In genomic region chr3:46931631-46932441, GRCh38 we compare ENCODE assay signal across 8 cellular contexts. TPM values are rescaled to one million over a fixed set of nuclear protein-coding genes. Genes with fewer than 3 reads are reported as not detected.
DNase-seq lines count a peak whose midpoint lies in the region; ATAC-seq, FAIRE-seq and TF ChIP-seq lines count a peak whose summit lies in the region.

No MANE protein-coding gene starts in this region.

- peaks cover 20% of the 10 kb centered on the region for H3K36me3 Mint-ChIP-seq in astrocyte (ENCODE audit: low read depth, unreplicated experiment)

- H3K4me1 ChIP-seq in astrocyte (ENCODE audit: insufficient read depth, low read length) (peaks cover 49% of the 10 kb centered on the region), testis (peaks cover 52% of the 10 kb centered on the region)

- TF ChIP-seq CTCF in C4-2B (conservative IDR thresholded peaks at IDR 0.05) (no peak), astrocyte (IDR thresholded peaks at IDR 0.05; ENCODE audit: insufficient read depth, low read depth, low read length) (no peak), testis (IDR thresholded peaks at IDR 0.05) (no peak)

- TF ChIP-seq POLR2A in testis (IDR thresholded peaks at IDR 0.05), result no peak

- no peaks in the 10 kb centered on the region for H3K9me3 ChIP-seq in astrocyte (ENCODE audit: insufficient read depth, low read depth, low read length)
- H3K9me3 ChIP-seq in testis, result no peaks in the 10 kb centered on the region

- H2AFZ ChIP-seq in astrocyte (ENCODE audit: low read depth, low read length), result no peak overlapping the region

- no peaks in the 10 kb centered on the region for H3K27me3 ChIP-seq in astrocyte (ENCODE audit: insufficient read depth, low read length)
- H3K27me3 ChIP-seq in testis, result no peaks in the 10 kb centered on the region

- intact Hi-C loops in left colon (cut with DNase I, micrococcal nuclease), result no loop called here
- intact Hi-C loops in testis (cut with DNase I; ENCODE audit: low total_unique reads), result no loop called here

- peaks cover 39% of the 10 kb centered on the region for H3K4me1 Mint-ChIP-seq in astrocyte (ENCODE audit: low read depth, unreplicated experiment)

- ATAC-seq in left colon (peak; percentile 26), HG02970 (IDR thresholded peaks at IDR 0.05; ENCODE audit: low FRiP score, unreplicated experiment) (no peak), GM21723 (IDR thresholded peaks at IDR 0.05; ENCODE audit: unreplicated experiment) (no peak), GM19023 (IDR thresholded peaks at IDR 0.05; ENCODE audit: unreplicated experiment) (no peak)

- H3K4me2 ChIP-seq in astrocyte (ENCODE audit: low read length), result peak overlapping the region; percentile 40

- no peak for FAIRE-seq in astrocyte (lab: Jason Lieb, UNC)

- WGBS in testis, 2 donors, result 39 to 53% methylated on average over 6 of the region's 6 CpGs

- peaks cover 88% of the 10 kb centered on the region for H3K79me2 ChIP-seq in astrocyte (ENCODE audit: insufficient read depth, low read length)

- H3K27ac ChIP-seq in C4-2B (peak overlapping the region; percentile 64), astrocyte (ENCODE audit: low read depth, low read length) (no peak overlapping the region), testis (peak overlapping the region; percentile 32 to 38)

- H3K4me3 ChIP-seq in astrocyte (ENCODE audit: insufficient read depth, low read depth, low read length) (no peak overlapping the region), testis (no peak overlapping the region)

- peak; percentile 56 for DNase-seq in NCI-H1105 (lab: John Stamatoyannopoulos, UW)
- no peak for DNase-seq in astrocyte (ENCODE audit: low read depth)
- DNase-seq in left colon, result peak; percentile 79 to 87
- peak; percentile 71 for DNase-seq in testis

- peaks cover 4% of the 10 kb centered on the region for H3K9me3 Mint-ChIP-seq in astrocyte (ENCODE audit: unreplicated experiment)

- H4K20me1 ChIP-seq in astrocyte (ENCODE audit: insufficient read depth, low read length), result peaks cover 87% of the 10 kb centered on the region

- no peak overlapping the region for H3K9ac ChIP-seq in astrocyte (ENCODE audit: low read length)

- H3K4me3 Mint-ChIP-seq in astrocyte (ENCODE audit: unreplicated experiment), result peak overlapping the region; percentile 8

- H3K36me3 ChIP-seq in astrocyte (ENCODE audit: insufficient read depth, low read length), result no peaks in the 10 kb centered on the region
- no peaks in the 10 kb centered on the region for H3K36me3 ChIP-seq in testis (ENCODE audit: low read depth, missing control alignments)

- H3K27ac Mint-ChIP-seq in astrocyte (ENCODE audit: unreplicated experiment), result no peak overlapping the region

- no peaks in the 10 kb centered on the region for H3K27me3 Mint-ChIP-seq in astrocyte (ENCODE audit: low read depth, unreplicated experiment)

RNA-seq across cellular contexts. Expression of gene CCDC12, which starts 44.7 kb away (rescaled TPM):
- total RNA-seq in astrocyte (26.2 and 29.0 TPM in 2 replicates), left colon (10 to 100 TPM; 40.0 to 54.4 TPM), testis (10 to 100 TPM; 59.6 to 66.6 TPM)
- polyA plus RNA-seq in testis (ENCODE audit: insufficient read depth, low read depth, low replicate concordance), result 43.3 TPM

RNA-seq across cellular contexts. Expression of gene NBEAL2, which starts 47.6 kb away (rescaled TPM):
- total RNA-seq in astrocyte (11.4 and 14.8 TPM in 2 replicates), left colon (10 to 100 TPM; 51.4 to 98.1 TPM), testis (10 to 100 TPM; 40.2 to 44.8 TPM)
- polyA plus RNA-seq in testis (ENCODE audit: insufficient read depth, low read depth, low replicate concordance), result 16.2 TPM

RNA-seq across cellular contexts. Expression of gene PTH1R, which starts 54.3 kb away (rescaled TPM):
- total RNA-seq in astrocyte (4.4 and 5.2 TPM in 2 replicates), left colon (1 to 10 TPM; 1.4 to 1.7 TPM), testis (10 to 100 TPM in 1 of 2 donors, 1 to 10 TPM in 1; 8.4 to 11.3 TPM)
- 10.2 TPM for polyA plus RNA-seq in testis (ENCODE audit: insufficient read depth, low read depth, low replicate concordance)
